Comparison of ENCODE assay signal across 5 cellular contexts in the genomic region with DNA sequence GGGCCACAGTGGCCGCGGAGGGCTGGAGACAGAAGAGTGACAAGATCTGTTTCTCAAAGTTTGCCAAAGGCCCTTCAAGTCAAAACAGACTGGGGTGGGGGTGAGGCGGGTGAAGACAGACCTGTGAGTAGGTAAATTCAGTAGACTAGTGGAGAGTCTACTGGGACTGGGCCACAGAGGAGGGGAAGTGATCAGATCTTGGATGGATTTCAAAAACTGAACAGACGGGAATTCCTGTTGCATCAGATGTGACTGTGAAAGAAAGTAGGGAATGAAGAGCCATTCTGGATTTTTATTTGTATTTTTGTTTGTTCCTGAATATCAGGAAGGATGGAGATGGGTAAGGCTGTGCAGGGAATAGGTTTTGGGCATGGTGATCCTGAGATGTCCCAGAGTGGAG. TPM values are rescaled to one million over a fixed set of nuclear protein-coding genes. Genes with fewer than 3 reads are reported as not detected.
DNase-seq lines count a peak whose midpoint lies in the region; ATAC-seq and TF ChIP-seq lines count a peak whose summit lies in the region.
"Not testable (repeated sequence)": the region's sequence is repeated elsewhere in the genome, so short reads cannot be mapped to it uniquely, and the experiment has no call there.

No MANE protein-coding gene starts in this region.

- not testable (repeated sequence) for H3K9me3 Mint-ChIP-seq in glutamatergic neuron (ENCODE audit: unreplicated experiment)
- peaks cover 63% of the 10 kb centered on the region for H3K9me3 Mint-ChIP-seq in nephron

- not testable (repeated sequence) for H3K4me1 Mint-ChIP-seq in glutamatergic neuron (ENCODE audit: low read depth, unreplicated experiment)
- peaks cover 14% of the 10 kb centered on the region for H3K4me1 Mint-ChIP-seq in nephron

- DNase-seq in RKO (ENCODE audit: low spot score), result peak; percentile 21
- not testable (repeated sequence) for DNase-seq in astrocyte of the cerebellum (ENCODE audit: low read depth); glutamatergic neuron

- H3K4me3 Mint-ChIP-seq in glutamatergic neuron (ENCODE audit: unreplicated experiment) (peak overlapping the region; percentile 92), nephron (peak overlapping the region; percentile 78 to 86 (median 86))

- H3K4me3 ChIP-seq in astrocyte of the cerebellum (ENCODE audit: low read depth, low read length), result peak overlapping the region; percentile 61

- in situ Hi-C loops in astrocyte of the cerebellum (cut with HindIII; ENCODE audit: low sequenced_read_pairs), result not testable (repeated sequence)

- TF ChIP-seq CTCF in astrocyte of the cerebellum (IDR thresholded peaks at IDR 0.05; ENCODE audit: low read depth, low read length, missing control alignments); glutamatergic neuron (IDR thresholded peaks at IDR 0.05; ENCODE audit: partially characterized antibody, unreplicated experiment); nephron (IDR thresholded peaks at IDR 0.05; ENCODE audit: unreplicated experiment in 3 of 3): not testable (repeated sequence)

- ATAC-seq in GM21526 (IDR thresholded peaks at IDR 0.05; ENCODE audit: low FRiP score, unreplicated experiment), result peak; percentile 11

- H3K27ac Mint-ChIP-seq in glutamatergic neuron (ENCODE audit: unreplicated experiment) (peak overlapping the region; percentile 40), nephron (peak overlapping the region in 2 of 3 experiments; percentile 3 to 56)

- H3K27me3 Mint-ChIP-seq in glutamatergic neuron (ENCODE audit: unreplicated experiment); nephron (ENCODE audit: low read depth): not testable (repeated sequence)

- H3K36me3 Mint-ChIP-seq in glutamatergic neuron (ENCODE audit: unreplicated experiment) (peaks cover 33% of the 10 kb centered on the region), nephron (ENCODE audit: low read depth) (peaks cover 70% of the 10 kb centered on the region)

RNA-seq across cellular contexts. Expression of gene ZNF773, which starts 0.7 kb away (rescaled TPM):
- 13.9 TPM for total RNA-seq in glutamatergic neuron (ENCODE audit: unreplicated experiment)

RNA-seq across cellular contexts. Expression of gene ZNF419, which starts 12.8 kb away (rescaled TPM):
- total RNA-seq in glutamatergic neuron (ENCODE audit: unreplicated experiment), result 17.7 TPM

RNA-seq across cellular contexts. Expression of gene ZNF772, which starts 23.0 kb away (rescaled TPM):
- 33.2 TPM for total RNA-seq in glutamatergic neuron (ENCODE audit: unreplicated experiment)

RNA-seq across cellular contexts. Expression of gene ZNF549, which starts 26.8 kb away (rescaled TPM):
- 10.8 TPM for total RNA-seq in glutamatergic neuron (ENCODE audit: unreplicated experiment)

RNA-seq across cellular contexts. Expression of gene VN1R1, which starts 43.5 kb away (rescaled TPM):
- 2.5 TPM for total RNA-seq in glutamatergic neuron (ENCODE audit: unreplicated experiment)
